In genomic region chr11:819129-819931, GRCh38 we compare ENCODE assay signal across 8 cellular contexts. TPM values are rescaled to one million over a fixed set of nuclear protein-coding genes. Genes with fewer than 3 reads are reported as not detected.
A peak's percentile ranks its signal among the peaks of the same experiment; 100 is the strongest.
DNase-seq lines count a peak whose midpoint lies in the region; ATAC-seq and TF ChIP-seq lines count a peak whose summit lies in the region.

No MANE protein-coding gene starts in this region.

- intact Hi-C loops in left colon (cut with DNase I, micrococcal nuclease) = no loop called here

- H3K27ac ChIP-seq in cingulate gyrus (ENCODE audit: low read depth, low read length) = peak overlapping the region; percentile 72

- no peak for TF ChIP-seq CTCF in AG09319 (IDR thresholded peaks at IDR 0.05; ENCODE audit: low read depth, low read length)

- peak; percentile 56 for ATAC-seq in GM18907 (IDR thresholded peaks at IDR 0.05; ENCODE audit: unreplicated experiment)
- ATAC-seq in HG03135 (IDR thresholded peaks at IDR 0.05; ENCODE audit: unreplicated experiment) = peak; percentile 63
- peak; percentile 76 for ATAC-seq in left colon

- peak; percentile 56 for DNase-seq in AG09319 (ENCODE audit: extremely low read depth, low read depth)
- DNase-seq in NCI-H345 treated with DMSO at 0.1 percent for 48 hours (lab: John Stamatoyannopoulos, UW; ENCODE audit: unreplicated experiment) = peak; percentile 82
- DNase-seq in activated CD4-positive, alpha-beta T cell treated with anti-CD3 and anti-CD28 coated beads for 4 hours = peak; percentile 91 to 93
- peak; percentile 91 to 96 for DNase-seq in left colon
- peak; percentile 88 for DNase-seq in stimulated activated CD4-positive, alpha-beta T cell treated with anti-CD3 and anti-CD28 coated beads, Interleukin-1b, Interleukin-23, amount 100 ng/mL, for 48 hours

RNA-seq across cellular contexts. Expression of gene PNPLA2, which starts 0.6 kb away (rescaled TPM):
- 100 to 1,000 TPM; 161 to 222 TPM for total RNA-seq in left colon

RNA-seq across cellular contexts. Expression of gene CRACR2B, which starts 8.4 kb away (rescaled TPM):
- 100 to 1,000 TPM; 117 to 122 TPM for total RNA-seq in left colon

RNA-seq across cellular contexts. Expression of gene RPLP2, which starts 9.6 kb away (rescaled TPM):
- total RNA-seq in left colon = 1,000 to 10,000 TPM; 1,811 to 1,846 TPM

RNA-seq across cellular contexts. Expression of gene CD151, which starts 13.4 kb away (rescaled TPM):
- total RNA-seq in left colon = 100 to 1,000 TPM; 443 to 462 TPM

RNA-seq across cellular contexts. Expression of gene PIDD1, which starts 14.3 kb away (rescaled TPM):
- 10 to 100 TPM; 20.0 to 25.8 TPM for total RNA-seq in left colon

Comparison
In these comparisons a context has a peak if more than half of its experiments do, and no peak if none do; other contexts are left out.
1. Peak in every context shown above with its lines: DNase-seq, ATAC-seq and H3K27ac ChIP-seq.